In the genomic region with DNA sequence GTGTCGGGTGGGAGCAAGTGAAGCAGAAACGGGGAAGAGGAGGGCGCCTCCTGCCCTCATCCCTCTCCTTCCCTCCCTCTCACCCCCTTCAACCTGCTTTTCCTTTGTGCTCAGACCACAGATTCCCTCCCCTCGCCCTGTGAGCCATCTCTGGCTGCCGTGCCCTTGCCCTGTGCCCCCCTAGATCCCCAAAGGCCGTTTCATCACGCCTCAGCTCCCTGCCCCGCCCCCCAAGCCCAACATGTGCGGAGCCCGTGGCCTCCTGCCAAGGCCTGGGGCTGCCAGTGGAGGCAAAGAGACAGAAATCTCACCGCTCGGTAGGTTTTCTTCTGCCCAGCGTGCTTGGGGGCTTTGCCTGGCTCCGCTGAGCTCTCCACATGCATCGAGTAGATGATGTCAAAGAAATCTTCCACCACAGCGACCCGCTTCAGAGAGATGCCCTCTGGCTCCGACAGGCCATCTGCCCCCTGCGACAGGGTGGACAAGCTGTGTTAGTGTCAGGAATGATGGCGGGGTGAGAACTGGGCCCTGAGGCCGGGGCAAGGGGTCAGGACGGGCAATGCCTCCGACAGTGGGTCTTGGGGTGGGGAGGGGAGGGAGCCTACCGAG, we compare ENCODE assay signal across 11 cellular contexts. TPM values are rescaled to one million over a fixed set of nuclear protein-coding genes. Genes with fewer than 3 reads are reported as not detected.
DNase-seq lines count a peak whose midpoint lies in the region; ATAC-seq and TF ChIP-seq lines count a peak whose summit lies in the region.
"Had no signal": no experiment of that assay in that cellular context is flagged by ENCODE, and none has a peak within 500 bp of the region (broad histone marks: within the 10 kb centered on the region; RNA-seq: fewer than 3 reads in every experiment).

No MANE protein-coding gene starts in this region.

- H2AFZ ChIP-seq in DND-41 (ENCODE audit: low read depth, low read length), result no peak overlapping the region

- H3K36me3 Mint-ChIP-seq in activated naive CD8-positive, alpha-beta T cell, result peaks cover 6% of the 10 kb centered on the region
- peaks cover 0 to 18% (median 11%) of the 10 kb centered on the region in 5 donors for H3K36me3 Mint-ChIP-seq in naive thymus-derived CD4-positive, alpha-beta T cell
- H3K36me3 Mint-ChIP-seq in progenitor cell of endocrine pancreas (ENCODE audit: insufficient read depth), result no peaks in the 10 kb centered on the region

- H3K27me3 ChIP-seq in DND-41 (ENCODE audit: insufficient read depth, low read length, poor library complexity), result no peaks in the 10 kb centered on the region
- no peaks in the 10 kb centered on the region for H3K27me3 ChIP-seq in naive thymus-derived CD4-positive, alpha-beta T cell (ENCODE audit: control insufficient read depth in 2 of 2, insufficient read depth in 2 of 2, low read length in 2 of 2)
- H3K27me3 ChIP-seq: spleen had no signal

- H3K9ac ChIP-seq in DND-41 (ENCODE audit: low read depth, low read length), result no peak overlapping the region

- DNase-seq in NCI-H1417 (lab: John Stamatoyannopoulos, UW) (peak; percentile 34 to 88 (median 76)), NCI-H1417 treated with DMSO at 0.1 percent for 48 hours (lab: John Stamatoyannopoulos, UW) (no peak), DND-41 (peak; percentile 54), NCI-H774 (lab: John Stamatoyannopoulos, UW) (no peak), epidermal melanocyte (ENCODE audit: insufficient read length, low spot score) (no peak), progenitor cell of endocrine pancreas (ENCODE audit: low spot score, unreplicated experiment) (no peak)
- no peak for DNase-seq in naive thymus-derived CD4-positive, alpha-beta T cell

- H3K4me1 Mint-ChIP-seq in activated naive CD8-positive, alpha-beta T cell (ENCODE audit: low read depth), result peaks cover 86% of the 10 kb centered on the region
- H3K4me1 Mint-ChIP-seq in naive thymus-derived CD4-positive, alpha-beta T cell, result peaks cover 71 to 99% (median 89%) of the 10 kb centered on the region in 7 donors
- H3K4me1 Mint-ChIP-seq in progenitor cell of endocrine pancreas (ENCODE audit: low read depth), result peaks cover 9% of the 10 kb centered on the region

- no peak overlapping the region for H3K4me2 ChIP-seq in DND-41 (ENCODE audit: insufficient read depth, low read length)

- TF ChIP-seq CTCF in DND-41 (IDR thresholded peaks at IDR 0.05; ENCODE audit: borderline replicate concordance, extremely low read depth, low read length, poor library complexity, severe bottlenecking) (no peak), progenitor cell of endocrine pancreas (IDR thresholded peaks at IDR 0.05; ENCODE audit: unreplicated experiment) (no peak)

- CTCF ChIA-PET in naive thymus-derived CD4-positive, alpha-beta T cell (lab: Charles Lee), result interaction anchor here (0.9 to 11.4 kb wide), 5 partner anchors 9 to 127 kb away, joined by 3 to 320 read pairs (median 4); no protein-coding TSS in a partner anchor

- H3K4me3 ChIP-seq in DND-41 (ENCODE audit: low read depth in 1 of 2, low read length in 2 of 2), result no peak overlapping the region
- peak overlapping the region; percentile 23 for H3K4me3 ChIP-seq in naive thymus-derived CD4-positive, alpha-beta T cell (ENCODE audit: low read length)
- H3K4me3 ChIP-seq: spleen had no signal

- H3K27me3 Mint-ChIP-seq in activated naive CD8-positive, alpha-beta T cell, result no peaks in the 10 kb centered on the region
- H3K27me3 Mint-ChIP-seq in naive thymus-derived CD4-positive, alpha-beta T cell, result no peaks in the 10 kb centered on the region
- peaks cover 55% of the 10 kb centered on the region for H3K27me3 Mint-ChIP-seq in progenitor cell of endocrine pancreas

- no peaks in the 10 kb centered on the region for H3K9me3 Mint-ChIP-seq in activated naive CD8-positive, alpha-beta T cell (ENCODE audit: low read depth)
- H3K9me3 Mint-ChIP-seq in naive thymus-derived CD4-positive, alpha-beta T cell, result no peaks in the 10 kb centered on the region
- H3K9me3 Mint-ChIP-seq in progenitor cell of endocrine pancreas (ENCODE audit: low read depth), result no peaks in the 10 kb centered on the region

- no peak; the same call in 2 of the 3 replicates for ATAC-seq in DND-41 (ENCODE audit: insufficient read depth, low read depth)
- no peak for ATAC-seq in naive thymus-derived CD4-positive, alpha-beta T cell
- ATAC-seq: HCT116 had no signal

- peak overlapping the region; percentile 65 for H3K4me3 Mint-ChIP-seq in activated naive CD8-positive, alpha-beta T cell
- H3K4me3 Mint-ChIP-seq in naive thymus-derived CD4-positive, alpha-beta T cell, result peak overlapping the region; percentile 26 to 87 (median 76)
- H3K4me3 Mint-ChIP-seq in progenitor cell of endocrine pancreas (ENCODE audit: low read depth), result no peak overlapping the region

- H3K27ac Mint-ChIP-seq in activated naive CD8-positive, alpha-beta T cell, result peak overlapping the region; percentile 95
- H3K27ac Mint-ChIP-seq in naive thymus-derived CD4-positive, alpha-beta T cell, result peak overlapping the region; percentile 66 to 97 (median 95)
- H3K27ac Mint-ChIP-seq in progenitor cell of endocrine pancreas, result no peak overlapping the region

- H3K36me3 ChIP-seq in DND-41 (ENCODE audit: insufficient read depth, low read length), result peaks cover 37% of the 10 kb centered on the region
- H3K36me3 ChIP-seq in naive thymus-derived CD4-positive, alpha-beta T cell (ENCODE audit: control insufficient read depth in 2 of 3, insufficient read depth in 3 of 3, low read length in 3 of 3), result no peaks in the 10 kb centered on the region
- H3K36me3 ChIP-seq: spleen had no signal

- intact Hi-C loops in naive thymus-derived CD4-positive, alpha-beta T cell (cut with micrococcal nuclease), result loop anchor here in 1 of 2 donors (1.0 kb wide), 1 partner anchor 9 kb away; no protein-coding TSS in a partner anchor

- peaks cover 28% of the 10 kb centered on the region for H3K4me1 ChIP-seq in DND-41 (ENCODE audit: insufficient read depth, low read length)
- peaks cover 21 to 80% of the 10 kb centered on the region in 2 donors for H3K4me1 ChIP-seq in naive thymus-derived CD4-positive, alpha-beta T cell (ENCODE audit: control insufficient read depth in 2 of 2, insufficient read depth in 2 of 2, low read length in 2 of 2)

- H3K27ac ChIP-seq in DND-41 (ENCODE audit: low read length), result peak overlapping the region; percentile 27; the same call in 1 of the 2 replicates
- H3K27ac ChIP-seq in naive thymus-derived CD4-positive, alpha-beta T cell (ENCODE audit: low read depth, low read length), result peak overlapping the region; percentile 73
- H3K27ac ChIP-seq: 22Rv1 had no signal

- peaks cover 30% of the 10 kb centered on the region for H3K79me2 ChIP-seq in DND-41 (ENCODE audit: insufficient read depth, low read length)

- no peaks in the 10 kb centered on the region for H3K9me3 ChIP-seq in DND-41 (ENCODE audit: insufficient read depth, low read length, severe bottlenecking)
- no peaks in the 10 kb centered on the region for H3K9me3 ChIP-seq in naive thymus-derived CD4-positive, alpha-beta T cell (ENCODE audit: control insufficient read depth in 2 of 3, low read length in 3 of 3)
- H3K9me3 ChIP-seq: spleen had no signal

- POLR2A ChIA-PET in naive thymus-derived CD4-positive, alpha-beta T cell (lab: Charles Lee), result interaction anchor here (1.1 to 26.0 kb wide), 6 partner anchors 6 to 124 kb away, joined by 3 to 623 read pairs (median 10); a partner anchor contains a TSS

- H4K20me1 ChIP-seq in DND-41 (ENCODE audit: insufficient read depth, low read length), result peaks cover 4% of the 10 kb centered on the region; the same call in 1 of the 2 replicates

RNA-seq across cellular contexts. Expression of a gene that starts 57.6 kb away (rescaled TPM):
- total RNA-seq in naive thymus-derived CD4-positive, alpha-beta T cell, result 10 to 100 TPM; 29.4 to 81.9 (median 74.6) TPM
- 10 to 100 TPM; 17.3 to 23.5 TPM for polyA plus RNA-seq in naive thymus-derived CD4-positive, alpha-beta T cell
- total RNA-seq in progenitor cell of endocrine pancreas, result 89.7 and 90.4 TPM in 2 replicates

Comparison
In these comparisons a context has a peak if more than half of its experiments do, and no peak if none do; other contexts are left out.
1. DNase-seq: peak in NCI-H1417 (3 of 3) and DND-41 (single experiment); none in NCI-H1417 treated with DMSO at 0.1 percent for 48 hours (single experiment), naive thymus-derived CD4-positive, alpha-beta T cell (0 of 9), NCI-H774 (single experiment), epidermal melanocyte (single experiment) and progenitor cell of endocrine pancreas (single experiment).